26 cellular contexts compared by ENCODE assay signal in genomic region chr16:60142991-60143705, GRCh38.
DNase-seq lines count a peak whose midpoint lies in the region; TF ChIP-seq lines count a peak whose summit lies in the region.
"Had no signal": no experiment of that assay in that cellular context is flagged by ENCODE, and none has a peak within 500 bp of the region (broad histone marks: within the 10 kb centered on the region; RNA-seq: fewer than 3 reads in every experiment).

No MANE protein-coding gene starts in this region.

- H3K27me3 Mint-ChIP-seq in osteocyte (ENCODE audit: unreplicated experiment): no peaks in the 10 kb centered on the region
- H3K27me3 Mint-ChIP-seq: activated naive CD4-positive, alpha-beta T cell treated with anti-CD3 and anti-CD28 coated beads, Interleukin-2, amount 50 U/mL, for 24 hours; CD4-positive, alpha-beta T cell; progenitor cell of endocrine pancreas had no signal

- TF ChIP-seq CTCF in RWPE1 (conservative IDR thresholded peaks at IDR 0.05; ENCODE audit: low read depth): no peak
- TF ChIP-seq CTCF in epithelial cell of esophagus (IDR thresholded peaks at IDR 0.05; ENCODE audit: insufficient read depth, low read depth, low read length, missing control alignments): no peak
- TF ChIP-seq CTCF in osteocyte (IDR thresholded peaks at IDR 0.05): no peak

- peak overlapping the region; percentile 28 for H3K27ac Mint-ChIP-seq in osteocyte (ENCODE audit: unreplicated experiment)
- H3K27ac Mint-ChIP-seq: activated naive CD4-positive, alpha-beta T cell treated with anti-CD3 and anti-CD28 coated beads, Interleukin-2, amount 50 U/mL, for 24 hours; activated T-helper 1 cell treated with anti-CD3 and anti-CD28 coated beads, Interleukin-12 subunit alpha, Interleukin-12 subunit beta, Interleukin-2, Interleukin-4 antibody, amounts not matched to agents 30 ng/mL and 10 ng/mL and 1 ng/mL, durations not matched to agents 14 hours and 24 hours and 36 hours; CD4-positive, alpha-beta T cell; progenitor cell of endocrine pancreas had no signal

- H3K4me1 Mint-ChIP-seq in osteocyte (ENCODE audit: unreplicated experiment): peaks cover 30% of the 10 kb centered on the region
- H3K4me1 Mint-ChIP-seq: activated naive CD4-positive, alpha-beta T cell treated with anti-CD3 and anti-CD28 coated beads, Interleukin-2, amount 50 U/mL, for 24 hours; neural crest cell had no signal

- H3K9me3 Mint-ChIP-seq in osteocyte (ENCODE audit: unreplicated experiment): peaks cover 17% of the 10 kb centered on the region

- POLR2A ChIA-PET in RWPE1 (lab: Yijun Ruan, JAX; ENCODE audit: low non-redundant PET): no interaction called here

- peaks cover 4% of the 10 kb centered on the region for H3K36me3 Mint-ChIP-seq in osteocyte (ENCODE audit: unreplicated experiment)
- H3K36me3 Mint-ChIP-seq: activated naive CD4-positive, alpha-beta T cell treated with anti-CD3 and anti-CD28 coated beads, Interleukin-2, amount 50 U/mL, for 24 hours had no signal

- CTCF ChIA-PET in RWPE1 (lab: Yijun Ruan, JAX): no interaction called here

- peak; percentile 40 for DNase-seq in GM03348 (ENCODE audit: low spot score)
- DNase-seq in RWPE1 (ENCODE audit: low spot score): peak; percentile 7
- DNase-seq in epithelial cell of esophagus (ENCODE audit: low read depth): peak; percentile 50
- DNase-seq in osteocyte (ENCODE audit: extremely low spot score, unreplicated experiment): no peak
- no peak for DNase-seq in NCI-H146 treated with DMSO at 0.1 percent for 48 hours (lab: John Stamatoyannopoulos, UW; ENCODE audit: unreplicated experiment)
- no peak for DNase-seq in AG08396 (ENCODE audit: low spot score)
- no peak for DNase-seq in HK-2 (ENCODE audit: unreplicated experiment)
- DNase-seq in SK-N-DZ (ENCODE audit: low spot score): no peak
- DNase-seq: activated CD4-positive, alpha-beta T cell treated with anti-CD3 and anti-CD28 coated beads, Interleukin-2, amount 50 U/mL, for 1 hour; CD4-positive, alpha-beta T cell; cerebellar nuclear complex; DMS 273 treated with DMSO at 0.1 percent for 48 hours; erythroblast; gastrocnemius medialis; GOT3; IMR-90; mucosa of descending colon; NCI-H1417; T-helper 9 cell; transverse colon; WERI-Rb-1 had no signal

- no peak overlapping the region for H3K27ac ChIP-seq in RWPE1
- H3K27ac ChIP-seq: ascending aorta, gastrocnemius medialis, transverse colon, WERI-Rb-1 had no signal

- no peak overlapping the region for H3K4me3 ChIP-seq in epithelial cell of esophagus (ENCODE audit: low read length)
- H3K4me3 ChIP-seq: ascending aorta, gastrocnemius medialis, mucosa of descending colon, transverse colon had no signal

- no peak overlapping the region for H3K4me3 Mint-ChIP-seq in osteocyte (ENCODE audit: unreplicated experiment)
- H3K4me3 Mint-ChIP-seq: activated naive CD4-positive, alpha-beta T cell treated with anti-CD3 and anti-CD28 coated beads, Interleukin-2, amount 50 U/mL, for 24 hours; activated T-helper 1 cell treated with anti-CD3 and anti-CD28 coated beads, Interleukin-12 subunit alpha, Interleukin-12 subunit beta, Interleukin-2, Interleukin-4 antibody, amounts not matched to agents 30 ng/mL and 10 ng/mL and 1 ng/mL, durations not matched to agents 14 hours and 24 hours and 36 hours; CD4-positive, alpha-beta T cell; neural crest cell had no signal

Comparison
In these comparisons a context has a peak if more than half of its experiments do, and no peak if none do; other contexts are left out.
1. DNase-seq: peak in GM03348 (single experiment), RWPE1 (single experiment) and epithelial cell of esophagus (single experiment); none in osteocyte (single experiment), NCI-H146 treated with DMSO at 0.1 percent for 48 hours (single experiment), AG08396 (single experiment), HK-2 (single experiment) and SK-N-DZ (single experiment).